19 cellular contexts compared by ENCODE assay signal in genomic region chr1:160214481-160215140, GRCh38. TPM values are rescaled to one million over a fixed set of nuclear protein-coding genes. Genes with fewer than 3 reads are reported as not detected.
DNase-seq lines count a peak whose midpoint lies in the region; ATAC-seq and TF ChIP-seq lines count a peak whose summit lies in the region.
"Had no signal": no experiment of that assay in that cellular context is flagged by ENCODE, and none has a peak within 500 bp of the region (broad histone marks: within the 10 kb centered on the region; RNA-seq: fewer than 3 reads in every experiment).

No MANE protein-coding gene starts in this region.

- TSS peak; percentile 61 for BruUV-seq in OCI-LY7 (replicated peaks; lab: Mats Ljungman, UMichigan)

- H2AFZ ChIP-seq in OCI-LY7 (ENCODE audit: low read length) (no peak overlapping the region), osteoblast (ENCODE audit: low read length) (no peak overlapping the region)
- H2AFZ ChIP-seq: parathyroid adenoma had no signal

- H3K4me2 ChIP-seq in OCI-LY7 (ENCODE audit: low read length), result no peak overlapping the region
- H3K4me2 ChIP-seq in osteoblast (ENCODE audit: insufficient read depth, low read length), result no peak overlapping the region

- no peaks in the 10 kb centered on the region for H3K27me3 Mint-ChIP-seq in CD8-positive, alpha-beta T cell (ENCODE audit: low read depth)
- H3K27me3 Mint-ChIP-seq in effector memory CD8-positive, alpha-beta T cell, result no peaks in the 10 kb centered on the region

- DNase-seq in CD8-positive, alpha-beta T cell, result no peak
- DNase-seq in OCI-LY7 (ENCODE audit: low spot score) (no peak), osteoblast (ENCODE audit: insufficient read length, low spot score, missing footprints) (no peak), H7 (no peak), NCI-H1092 treated with DMSO at 0.1 percent for 48 hours (lab: John Stamatoyannopoulos, UW) (no peak)
- no peak for DNase-seq in effector memory CD8-positive, alpha-beta T cell
- DNase-seq: activated CD4-positive, alpha-beta T cell treated with anti-CD3 and anti-CD28 coated beads for 1 hour; activated T-cell treated with anti-CD3 and anti-CD28 coated beads, Interleukin-2, amount 50 U/mL, for 48 hours; anterior cingulate cortex; cortex of kidney; foreskin keratinocyte; Kasumi-1; mesendoderm; NCI-H187; NCI-H526; stimulated activated CD4-positive, alpha-beta T cell treated with anti-CD3 and anti-CD28 coated beads, Interleukin-12 subunit alpha, Interleukin-12 subunit beta, amount 100 ng/mL, for 4 hours; T-helper 1 cell had no signal

- no peaks in the 10 kb centered on the region for H3K9me2 ChIP-seq in OCI-LY7 (ENCODE audit: insufficient read depth, low read length)

- H3K27me3 ChIP-seq in CD8-positive, alpha-beta T cell (ENCODE audit: insufficient read depth, low read length), result no peaks in the 10 kb centered on the region
- H3K27me3 ChIP-seq in osteoblast (ENCODE audit: insufficient read depth, low read length) (no peaks in the 10 kb centered on the region), H7 (ENCODE audit: control insufficient read depth, insufficient read depth, low read length) (no peaks in the 10 kb centered on the region)
- H3K27me3 ChIP-seq: foreskin keratinocyte had no signal

- peak overlapping the region; percentile 1 for H3K27ac Mint-ChIP-seq in CD8-positive, alpha-beta T cell
- H3K27ac Mint-ChIP-seq in effector memory CD8-positive, alpha-beta T cell, result peak overlapping the region; percentile 35 to 62

- peaks cover 36% of the 10 kb centered on the region for H3K36me3 ChIP-seq in CD8-positive, alpha-beta T cell (ENCODE audit: insufficient read depth, low read length)
- H3K36me3 ChIP-seq in OCI-LY7 (ENCODE audit: insufficient read depth, low read length), result peaks cover 98% of the 10 kb centered on the region
- peaks cover 86% of the 10 kb centered on the region for H3K36me3 ChIP-seq in osteoblast (ENCODE audit: insufficient read depth, low read length)
- peaks cover 51% of the 10 kb centered on the region for H3K36me3 ChIP-seq in H7 (replicated peaks; ENCODE audit: control insufficient read depth, insufficient read depth, low read length)

- POLR2A ChIA-PET in CD8-positive, alpha-beta T cell (lab: Charles Lee), result no interaction called here
- POLR2A ChIA-PET in OCI-LY7 (lab: Charles Lee), result no interaction called here

- no peak for ATAC-seq in CD8-positive, alpha-beta T cell
- ATAC-seq in effector memory CD8-positive, alpha-beta T cell (replicated peaks), result no peak
- ATAC-seq in GM21529 (IDR thresholded peaks at IDR 0.05; ENCODE audit: unreplicated experiment), result no peak
- ATAC-seq: foreskin keratinocyte had no signal

- no peak for TF ChIP-seq CTCF in CD8-positive, alpha-beta T cell (IDR thresholded peaks at IDR 0.05)
- TF ChIP-seq CTCF in OCI-LY7 (conservative IDR thresholded peaks at IDR 0.05; ENCODE audit: low read length), result no peak
- no peak for TF ChIP-seq CTCF in osteoblast (IDR thresholded peaks at IDR 0.05; ENCODE audit: extremely low read depth, low read depth, low read length)

- CTCF ChIA-PET in CD8-positive, alpha-beta T cell (lab: Charles Lee), result interaction anchor here (1.2 kb wide), 1 partner anchor 21 kb away, joined by 3 read pairs; no protein-coding TSS in a partner anchor
- CTCF ChIA-PET in OCI-LY7 (lab: Charles Lee; ENCODE audit: unreplicated experiment), result no interaction called here

- H3K36me3 Mint-ChIP-seq in CD8-positive, alpha-beta T cell, result peaks cover 90% of the 10 kb centered on the region
- H3K36me3 Mint-ChIP-seq in effector memory CD8-positive, alpha-beta T cell (ENCODE audit: insufficient read depth), result peaks cover 34% of the 10 kb centered on the region

- no peak overlapping the region for H3K4me3 Mint-ChIP-seq in CD8-positive, alpha-beta T cell
- no peak overlapping the region for H3K4me3 Mint-ChIP-seq in effector memory CD8-positive, alpha-beta T cell

- intact Hi-C loops in CD8-positive, alpha-beta T cell (cut with DNase I, micrococcal nuclease), result no loop called here
- intact Hi-C loops in OCI-LY7 (cut with micrococcal nuclease; ENCODE audit: unreplicated experiment), result no loop called here

- no peaks in the 10 kb centered on the region for H3K9me3 ChIP-seq in CD8-positive, alpha-beta T cell (ENCODE audit: low read length)
- H3K9me3 ChIP-seq in OCI-LY7 (ENCODE audit: low read length) (no peaks in the 10 kb centered on the region), osteoblast (ENCODE audit: low read depth, low read length) (no peaks in the 10 kb centered on the region)

- H3K4me1 ChIP-seq in CD8-positive, alpha-beta T cell (ENCODE audit: insufficient read depth, low read length), result no peaks in the 10 kb centered on the region
- H3K4me1 ChIP-seq in OCI-LY7 (ENCODE audit: insufficient read depth, low read length, poor library complexity, severe bottlenecking), result no peaks in the 10 kb centered on the region
- peaks cover 16% of the 10 kb centered on the region for H3K4me1 ChIP-seq in osteoblast (ENCODE audit: insufficient read depth, low read length)

- H3K4me3 ChIP-seq in CD8-positive, alpha-beta T cell (ENCODE audit: low read depth, low read length), result no peak overlapping the region
- no peak overlapping the region for H3K4me3 ChIP-seq in OCI-LY7 (ENCODE audit: low read depth, low read length, poor library complexity, severe bottlenecking)
- no peak overlapping the region for H3K4me3 ChIP-seq in osteoblast (ENCODE audit: insufficient read depth, low read length)
- no peak overlapping the region for H3K4me3 ChIP-seq in H7 (ENCODE audit: insufficient read depth, low read depth, low read length)

- no peaks in the 10 kb centered on the region for H3K9me3 Mint-ChIP-seq in CD8-positive, alpha-beta T cell
- no peaks in the 10 kb centered on the region for H3K9me3 Mint-ChIP-seq in effector memory CD8-positive, alpha-beta T cell

- H3K79me2 ChIP-seq in OCI-LY7 (ENCODE audit: insufficient read depth, low read depth, low read length) (no peaks in the 10 kb centered on the region), osteoblast (ENCODE audit: insufficient read depth, low read length) (peaks cover 37% of the 10 kb centered on the region)

- H4K20me1 ChIP-seq in OCI-LY7 (ENCODE audit: insufficient read depth, low read length) (no peaks in the 10 kb centered on the region), osteoblast (ENCODE audit: insufficient read depth, low read length) (peaks cover 46% of the 10 kb centered on the region)

- H3K4me1 Mint-ChIP-seq in CD8-positive, alpha-beta T cell (ENCODE audit: low read depth), result peaks cover 4% of the 10 kb centered on the region
- H3K4me1 Mint-ChIP-seq in effector memory CD8-positive, alpha-beta T cell (ENCODE audit: low read depth in 2 of 2), result peaks cover 1 to 3% of the 10 kb centered on the region in 2 donors

- no peak overlapping the region for H3K27ac ChIP-seq in CD8-positive, alpha-beta T cell (ENCODE audit: low read depth, low read length)
- H3K27ac ChIP-seq in OCI-LY7 (ENCODE audit: low read depth, low read length, poor library complexity, severe bottlenecking) (no peak overlapping the region), osteoblast (ENCODE audit: low read depth, low read length) (peak overlapping the region; percentile 21)
- H3K27ac ChIP-seq: foreskin keratinocyte, parathyroid adenoma had no signal

RNA-seq across cellular contexts. Expression of gene PEA15, which starts 9.4 kb away (rescaled TPM):
- 10 to 100 TPM in 1 of 2 experiments, 1 to 10 TPM in 1; 9.1 to 10.9 TPM for total RNA-seq in CD8-positive, alpha-beta T cell
- total RNA-seq in OCI-LY7 (2014; rRNA removed; shearing (Covaris generic)), result 20.7 and 22.3 TPM in 2 replicates
- total RNA-seq in OCI-LY7 (2022) (25.7 and 30.5 TPM in 2 replicates), osteoblast (200 and 217 TPM in 2 replicates)
- total RNA-seq in H7 (2014; rRNA removed; shearing (Covaris generic)), result 75.6 and 81.4 TPM in 2 replicates

RNA-seq across cellular contexts. Expression of gene CASQ1, which starts 24.2 kb away (rescaled TPM):
- total RNA-seq in CD8-positive, alpha-beta T cell, result not detected
- not detected in 2 replicates for total RNA-seq in OCI-LY7 (2014; rRNA removed; shearing (Covaris generic))
- total RNA-seq in OCI-LY7 (2022) (not detected in 2 replicates), osteoblast (0.29 and 0.36 TPM in 2 replicates)
- 4.2 and 4.4 TPM in 2 replicates for total RNA-seq in H7 (2014; rRNA removed; shearing (Covaris generic))
- total RNA-seq: foreskin keratinocyte had no signal

RNA-seq across cellular contexts. Expression of gene DCAF8, which starts 47.7 kb away (rescaled TPM):
- total RNA-seq in CD8-positive, alpha-beta T cell, result 100 to 1,000 TPM; 152 to 162 TPM
- 102 and 118 TPM in 2 replicates for total RNA-seq in OCI-LY7 (2014; rRNA removed; shearing (Covaris generic))
- total RNA-seq in OCI-LY7 (2022) (139 and 141 TPM in 2 replicates), osteoblast (107 and 112 TPM in 2 replicates)
- total RNA-seq in H7 (2014; rRNA removed; shearing (Covaris generic)), result 129 and 184 TPM in 2 replicates
